Comparison of ENCODE assay signal across 1 cellular context in the genomic region with DNA sequence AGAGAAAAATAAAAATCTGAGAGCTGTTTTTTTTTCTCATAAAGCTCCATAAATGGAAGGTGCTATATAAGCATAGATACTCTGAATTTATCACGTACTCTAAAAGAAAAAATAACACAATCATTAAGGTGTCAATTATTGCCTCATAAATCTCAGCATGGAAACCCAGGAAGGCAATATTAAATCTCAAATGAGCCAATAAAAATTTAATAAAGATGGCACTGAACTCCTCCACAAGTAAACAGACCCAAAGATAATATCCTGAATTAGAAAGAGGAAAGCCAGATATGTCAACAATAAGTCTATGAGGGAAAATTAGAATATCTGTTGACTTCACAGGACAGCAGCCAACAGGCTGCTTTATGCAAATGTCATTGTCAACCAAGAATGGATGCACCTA.
TF ChIP-seq lines count a peak whose summit lies in the region.

No MANE protein-coding gene starts in this region.

TF ChIP-seq in HEK293, 187 proteins besides CTCF, POLR2A, EP300 and RAD21 (continued from another document):
- TF ChIP-seq ZBTB10 (tag by site-specific recombination; IDR thresholded peaks at IDR 0.05), result no peak
- no peak for TF ChIP-seq ZBTB20 (tag by site-specific recombination; IDR thresholded peaks at IDR 0.05)
- no peak for TF ChIP-seq GFI1B (tag by site-specific recombination; IDR thresholded peaks at IDR 0.05)
- peak; percentile 65 for TF ChIP-seq PRDM6 (tag by site-specific recombination; IDR thresholded peaks at IDR 0.05)
- TF ChIP-seq ZNF660 (tag by site-specific recombination; IDR thresholded peaks at IDR 0.05), result no peak
- TF ChIP-seq ZNF488 (tag by site-specific recombination; IDR thresholded peaks at IDR 0.05), result no peak
- peak; percentile 51; the same call in 1 of the 2 replicates for TF ChIP-seq OSR2 (tag by site-specific recombination; IDR thresholded peaks at IDR 0.05)
- TF ChIP-seq ZNF843 (tag by site-specific recombination; IDR thresholded peaks at IDR 0.05), result peak; percentile 51; the same call in 1 of the 2 replicates
TF ChIP-seq in HEK293: peak in this region for 4.
